Comparison of ENCODE assay signal across 8 cellular contexts in genomic region chr1:101769520-101769919, GRCh38.
DNase-seq lines count a peak whose midpoint lies in the region; ATAC-seq and TF ChIP-seq lines count a peak whose summit lies in the region.

No MANE protein-coding gene starts in this region.

- DNase-seq in DMS 273 (lab: John Stamatoyannopoulos, UW; ENCODE audit: unreplicated experiment) (peak; percentile 48), DMS 273 treated with DMSO at 0.1 percent for 48 hours (lab: John Stamatoyannopoulos, UW) (no peak), Panc1 (ENCODE audit: low read depth, low spot score) (no peak), right lobe of liver (no peak), suprapubic skin (ENCODE audit: low spot score in 2 of 2) (no peak)
- no peak for DNase-seq in effector CD4-positive, alpha-beta T cell
- DNase-seq in activated CD4-positive, alpha-beta T cell treated with anti-CD3 and anti-CD28 coated beads, Interleukin-2, amount 50 U/mL, for 4 hours = no peak

- CTCF ChIA-PET in Panc1 (lab: Charles Lee) = no interaction called here

- H3K27ac ChIP-seq in Panc1 (ENCODE audit: low read length) (no peak overlapping the region), right lobe of liver (no peak overlapping the region), suprapubic skin (no peak overlapping the region)

- no TSS peak for BruUV-seq in Panc1 (replicated peaks; lab: Mats Ljungman, UMichigan)

- H3K36me3 ChIP-seq in Panc1 (ENCODE audit: control insufficient read depth, insufficient read depth, low read length) (no peaks in the 10 kb centered on the region), right lobe of liver (no peaks in the 10 kb centered on the region), suprapubic skin (no peaks in the 10 kb centered on the region)

- intact Hi-C loops in Panc1 (cut with micrococcal nuclease; ENCODE audit: unreplicated experiment) = no loop called here
- intact Hi-C loops in right lobe of liver (cut with DNase I) = no loop called here

- H3K27me3 ChIP-seq in Panc1 (ENCODE audit: control insufficient read depth, insufficient read depth, low read length) (no peaks in the 10 kb centered on the region), right lobe of liver (no peaks in the 10 kb centered on the region), suprapubic skin (no peaks in the 10 kb centered on the region)

- ATAC-seq in HG02943 (IDR thresholded peaks at IDR 0.05; ENCODE audit: low read depth, unreplicated experiment) (peak; percentile 61), Panc1 (no peak), right lobe of liver (no peak)

- POLR2A ChIA-PET in Panc1 (lab: Charles Lee) = no interaction called here

- TF ChIP-seq POLR2A in right lobe of liver (IDR thresholded peaks at IDR 0.05) (no peak), suprapubic skin (IDR thresholded peaks at IDR 0.05) (no peak)

- no peaks in the 10 kb centered on the region for H3K4me1 ChIP-seq in Panc1 (ENCODE audit: control insufficient read depth, insufficient read depth, low read length)
- H3K4me1 ChIP-seq in right lobe of liver = no peaks in the 10 kb centered on the region
- H3K4me1 ChIP-seq in suprapubic skin = no peaks in the 10 kb centered on the region

- TF ChIP-seq EP300 in suprapubic skin (IDR thresholded peaks at IDR 0.05) = no peak

- in situ Hi-C loops in Panc1 (cut with HindIII; ENCODE audit: low pct_unique_long_range_greater_than_20kb, low sequenced_read_pairs) = no loop called here

- no peak overlapping the region for H3K4me3 ChIP-seq in Panc1 (ENCODE audit: low read depth in 2 of 2, low read length in 2 of 2)
- no peak overlapping the region for H3K4me3 ChIP-seq in right lobe of liver
- no peak overlapping the region for H3K4me3 ChIP-seq in suprapubic skin

- H3K9me3 ChIP-seq in Panc1 (ENCODE audit: control insufficient read depth, insufficient read depth, low read depth, low read length) = no peaks in the 10 kb centered on the region
- no peaks in the 10 kb centered on the region for H3K9me3 ChIP-seq in right lobe of liver
- H3K9me3 ChIP-seq in suprapubic skin = no peaks in the 10 kb centered on the region

- TF ChIP-seq CTCF in Panc1 (IDR thresholded peaks at IDR 0.05) = peak; percentile 25
- peak in 3 of 4 donors; percentile 20 to 32 (median 30) for TF ChIP-seq CTCF in right lobe of liver (IDR thresholded peaks at IDR 0.05)
- no peak for TF ChIP-seq CTCF in suprapubic skin (IDR thresholded peaks at IDR 0.05)

- 14% methylated on average over 3 of the region's 3 CpGs for WGBS in right lobe of liver (ENCODE audit: insufficient coverage, low coverage, low lambda C conversion rate, missing lambda C conversion rate)
- WGBS in suprapubic skin = 65% methylated on average over 3 of the region's 3 CpGs

Comparison
In these comparisons a context has a peak if more than half of its experiments do, and no peak if none do; other contexts are left out.
1. CTCF ChIP-seq: peak in Panc1 (single experiment) and right lobe of liver (3 of 4); none in suprapubic skin (0 of 2).